ENCODE assay signal across 21 cellular contexts in the genomic region with DNA sequence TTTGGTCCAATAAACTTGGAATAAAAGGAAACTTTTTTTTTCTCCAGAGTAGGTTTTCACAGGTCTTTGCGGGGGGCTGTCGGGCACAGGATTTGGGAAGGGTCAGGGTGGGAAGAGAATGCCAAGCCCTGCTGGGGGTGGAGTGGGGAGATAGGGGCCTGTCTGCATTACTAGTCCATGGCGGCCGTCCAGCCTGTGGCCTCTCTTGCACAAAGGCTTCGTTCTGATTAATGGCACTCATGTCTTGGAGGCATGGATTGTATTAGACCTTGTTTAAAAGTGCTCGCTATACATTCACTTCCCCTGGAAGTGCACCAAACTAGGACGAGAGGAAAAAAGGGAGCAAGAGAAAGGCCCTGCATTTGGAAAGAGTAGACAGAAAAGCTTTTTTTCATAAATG. TPM values are rescaled to one million over a fixed set of nuclear protein-coding genes. Genes with fewer than 3 reads are reported as not detected.
DNase-seq lines count a peak whose midpoint lies in the region; ATAC-seq and TF ChIP-seq lines count a peak whose summit lies in the region.
"Had no signal": no experiment of that assay in that cellular context is flagged by ENCODE, and none has a peak within 500 bp of the region (broad histone marks: within the 10 kb centered on the region; RNA-seq: fewer than 3 reads in every experiment).

No MANE protein-coding gene starts in this region.

- POLR2A ChIA-PET in MCF 10A (lab: Yijun Ruan, JAX) = interaction anchor here (0.6 to 2.0 kb wide), 10 partner anchors 19 to 1256 kb away, joined by 3 to 19 read pairs (median 3); partner anchors contain the start of gene ZNF503
- POLR2A ChIA-PET in naive thymus-derived CD8-positive, alpha-beta T cell (lab: Charles Lee) = no interaction called here

- peak overlapping the region; percentile 0 for H3K27ac Mint-ChIP-seq in MCF 10A (ENCODE audit: low read depth, unreplicated experiment)
- H3K27ac Mint-ChIP-seq in nephron = peak overlapping the region; percentile 14 to 83 (median 41)
- H3K27ac Mint-ChIP-seq in naive thymus-derived CD8-positive, alpha-beta T cell = no peak overlapping the region
- H3K27ac Mint-ChIP-seq: stimulated activated memory B cell treated with anti-CD40 and anti-IgM and Interleukin-4, amounts not matched to agents 10 μg/mL and 1 μg/mL and 100 μg/mL, for 72 hours had no signal

- H3K27ac ChIP-seq in breast epithelium (peak overlapping the region in 1 of 2 donors; percentile 28), coronary artery (peak overlapping the region; percentile 54 to 57)
- H3K27ac ChIP-seq: BLaER1 had no signal

- intact Hi-C loops in MCF 10A (cut with micrococcal nuclease) = loop anchor here (1.0 kb wide), 1 partner anchor 67 kb away; the partner anchor contains the start of gene ZNF503
- intact Hi-C loops in breast epithelium (cut with DNase I; ENCODE audit: low total_unique reads) = no loop called here

- no peak for TF ChIP-seq POLR2A in breast epithelium (IDR thresholded peaks at IDR 0.05)

- no TSS peak for BruUV-seq in MCF 10A (replicated peaks; lab: Mats Ljungman, UMichigan)

- no peak for TF ChIP-seq CTCF in MCF 10A (IDR thresholded peaks at IDR 0.05; ENCODE audit: unreplicated experiment)
- TF ChIP-seq CTCF in breast epithelium (IDR thresholded peaks at IDR 0.05) = no peak
- no peak for TF ChIP-seq CTCF in coronary artery (IDR thresholded peaks at IDR 0.05)
- TF ChIP-seq CTCF in nephron (IDR thresholded peaks at IDR 0.05; ENCODE audit: unreplicated experiment in 3 of 3) = no peak

- H3K9me3 Mint-ChIP-seq in MCF 10A (ENCODE audit: unreplicated experiment) (no peaks in the 10 kb centered on the region), nephron (peaks cover 2% of the 10 kb centered on the region)
- peaks cover 0 to 2% (median 0%) of the 10 kb centered on the region in 9 donors for H3K9me3 Mint-ChIP-seq in naive thymus-derived CD8-positive, alpha-beta T cell
- H3K9me3 Mint-ChIP-seq: HFFc6; stimulated activated memory B cell treated with anti-CD40 and anti-IgM and Interleukin-4, amounts not matched to agents 10 μg/mL and 1 μg/mL and 100 μg/mL, for 72 hours had no signal

- no peak overlapping the region for H3K4me3 ChIP-seq in breast epithelium
- H3K4me3 ChIP-seq in coronary artery = no peak overlapping the region
- H3K4me3 ChIP-seq: ascending aorta, BLaER1, transverse colon had no signal

- H3K27me3 Mint-ChIP-seq in MCF 10A (ENCODE audit: insufficient read depth, unreplicated experiment) (no peaks in the 10 kb centered on the region), nephron (ENCODE audit: low read depth) (peaks cover 26% of the 10 kb centered on the region)
- peaks cover 5 to 31% (median 15%) of the 10 kb centered on the region in 5 donors for H3K27me3 Mint-ChIP-seq in naive thymus-derived CD8-positive, alpha-beta T cell

- DNase-seq in MCF 10A (ENCODE audit: unreplicated experiment) = no peak
- no peak for DNase-seq in breast epithelium (ENCODE audit: low spot score in 2 of 2)
- no peak for DNase-seq in coronary artery (ENCODE audit: low spot score)
- DNase-seq in naive thymus-derived CD8-positive, alpha-beta T cell = no peak
- no peak for DNase-seq in hypothalamus (lab: John Stamatoyannopoulos, UW)
- DNase-seq in DMS114 treated with DMSO at 0.1 percent for 48 hours (lab: John Stamatoyannopoulos, UW; ENCODE audit: unreplicated experiment) = no peak
- DNase-seq in activated effector memory CD4-positive, alpha-beta T cell treated with anti-CD3 and anti-CD28 coated beads, Interleukin-2, amount 50 U/mL, for 16 hours = no peak
- DNase-seq: 8988T; activated CD4-positive, alpha-beta T cell treated with anti-CD3 and anti-CD28 coated beads, Interleukin-2, amount 50 U/mL, for 1 hour; activated CD8-positive, alpha-beta memory T cell treated with anti-CD3 and anti-CD28 coated beads, Interleukin-2, amount 50 U/mL, for 48 hours; activated naive CD4-positive, alpha-beta T cell; NCI-H1092; NCI-H2081 treated with DMSO at 0.1 percent for 48 hours had no signal

- H3K4me1 Mint-ChIP-seq in MCF 10A (ENCODE audit: insufficient read depth, unreplicated experiment) (peaks cover 22% of the 10 kb centered on the region), nephron (peaks cover 58% of the 10 kb centered on the region)
- H3K4me1 Mint-ChIP-seq in naive thymus-derived CD8-positive, alpha-beta T cell = no peaks in the 10 kb centered on the region
- H3K4me1 Mint-ChIP-seq: stimulated activated memory B cell treated with anti-CD40 and anti-IgM and Interleukin-4, amounts not matched to agents 10 μg/mL and 1 μg/mL and 100 μg/mL, for 72 hours had no signal

- no peaks in the 10 kb centered on the region for H3K9me3 ChIP-seq in breast epithelium
- H3K9me3 ChIP-seq: ascending aorta, BLaER1, transverse colon had no signal

- H3K36me3 Mint-ChIP-seq in MCF 10A (ENCODE audit: insufficient read depth, unreplicated experiment) (no peaks in the 10 kb centered on the region), nephron (ENCODE audit: low read depth) (no peaks in the 10 kb centered on the region)
- H3K36me3 Mint-ChIP-seq in naive thymus-derived CD8-positive, alpha-beta T cell = no peaks in the 10 kb centered on the region
- H3K36me3 Mint-ChIP-seq: stimulated activated memory B cell treated with anti-CD40 and anti-IgM and Interleukin-4, amounts not matched to agents 10 μg/mL and 1 μg/mL and 100 μg/mL, for 72 hours had no signal

- H3K4me1 ChIP-seq in breast epithelium = no peaks in the 10 kb centered on the region
- H3K4me1 ChIP-seq: BLaER1 had no signal

- CTCF ChIA-PET in MCF 10A (lab: Yijun Ruan, JAX) = interaction anchor here (0.6 to 1.1 kb wide), 2 partner anchors 13 to 204 kb away, joined by 3 read pairs; no protein-coding TSS in a partner anchor

- H3K36me3 ChIP-seq in breast epithelium = no peaks in the 10 kb centered on the region
- H3K36me3 ChIP-seq: ascending aorta, BLaER1, transverse colon had no signal

- no peak for ATAC-seq in naive thymus-derived CD8-positive, alpha-beta T cell
- ATAC-seq: stimulated activated memory B cell treated with anti-CD40 and anti-IgM and Interleukin-4, amounts not matched to agents 10 μg/mL and 1 μg/mL and 100 μg/mL, for 72 hours had no signal

- no peaks in the 10 kb centered on the region for H3K27me3 ChIP-seq in breast epithelium
- H3K27me3 ChIP-seq: ascending aorta, BLaER1, transverse colon had no signal

- H3K4me3 Mint-ChIP-seq in MCF 10A (ENCODE audit: unreplicated experiment) = no peak overlapping the region
- peak overlapping the region in 1 of 3 experiments; percentile 2 for H3K4me3 Mint-ChIP-seq in nephron
- no peak overlapping the region for H3K4me3 Mint-ChIP-seq in naive thymus-derived CD8-positive, alpha-beta T cell
- H3K4me3 Mint-ChIP-seq: neural crest cell; stimulated activated memory B cell treated with anti-CD40 and anti-IgM and Interleukin-4, amounts not matched to agents 10 μg/mL and 1 μg/mL and 100 μg/mL, for 72 hours had no signal

RNA-seq across cellular contexts. Expression of gene LRMDA, which starts 37.2 kb away (rescaled TPM):
- total RNA-seq in MCF 10A (2022) (not detected in 2 replicates), breast epithelium (10 to 100 TPM in 2 of 3 donors, 1 to 10 TPM in 1; 8.3 to 17.1 (median 11.1) TPM)
- not detected for total RNA-seq in naive thymus-derived CD8-positive, alpha-beta T cell
- not detected for polyA plus RNA-seq in naive thymus-derived CD8-positive, alpha-beta T cell
- total RNA-seq: T-helper 1 cell treated with Interleukin-12 subunit alpha and Interleukin-12 subunit beta and Interleukin-4 antibody, amounts not matched to agents 30 ng/mL and 1 ng/mL, for 36 hours had no signal

Comparison
In these comparisons a context has a peak if more than half of its experiments do, and no peak if none do; other contexts are left out.
1. H3K27ac Mint-ChIP-seq: peak in MCF 10A (single experiment) and nephron (3 of 3); none in naive thymus-derived CD8-positive, alpha-beta T cell (0 of 10).